In genomic region chr9:116223926-116224325, GRCh38 we compare ENCODE assay signal across 18 cellular contexts.
DNase-seq lines count a peak whose midpoint lies in the region; TF ChIP-seq lines count a peak whose summit lies in the region.
"Had no signal": no experiment of that assay in that cellular context is flagged by ENCODE, and none has a peak within 500 bp of the region (broad histone marks: within the 10 kb centered on the region; RNA-seq: fewer than 3 reads in every experiment).

No MANE protein-coding gene starts in this region.

- no peak overlapping the region for H3K4me2 ChIP-seq in smooth muscle cell

- H3K4me3 ChIP-seq in smooth muscle cell: no peak overlapping the region

- no peak overlapping the region for H2AFZ ChIP-seq in smooth muscle cell (ENCODE audit: low read depth)

- DNase-seq in ELF-1 (ENCODE audit: low read depth, low spot score) (peak; percentile 39), RPMI7951 (ENCODE audit: low read depth) (peak; percentile 41), brain pericyte (ENCODE audit: low read depth, low spot score) (peak; percentile 63), nephron progenitor cell (no peak), glutamatergic neuron (no peak), mesothelial cell of epicardium (ENCODE audit: low spot score in 2 of 2, unreplicated experiment in 2 of 2) (no peak), smooth muscle cell (lab: John Stamatoyannopoulos, UW; ENCODE audit: unreplicated experiment) (no peak)
- no peak for DNase-seq in T-helper 2 cell treated with Interferon-gamma antibody and Interleukin-4, amounts not matched to agents 5 μg/mL and 100 μg/mL, for 36 hours (ENCODE audit: low spot score)
- DNase-seq: CD8-positive, alpha-beta T cell; COR-L47; DMS153; DMS79 treated with DMSO at 0.1 percent for 48 hours; EL; GDM1; HCEC 1CT; HFFc6 had no signal

- no peak overlapping the region for H3K9ac ChIP-seq in smooth muscle cell (ENCODE audit: low read depth)

- H4K20me1 ChIP-seq in smooth muscle cell (ENCODE audit: low read depth): peaks cover 5% of the 10 kb centered on the region

- 88% methylated on average over 3 of the region's 3 CpGs for WGBS in smooth muscle cell (ENCODE audit: low lambda C conversion rate)

- H3K27ac ChIP-seq in smooth muscle cell (ENCODE audit: low read depth): no peak overlapping the region
- H3K27ac ChIP-seq: 22Rv1 had no signal

- H3F3A ChIP-seq in smooth muscle cell (ENCODE audit: low read depth): peaks cover 2% of the 10 kb centered on the region

- H3K9me3 ChIP-seq in smooth muscle cell (replicated peaks; ENCODE audit: low read depth): no peaks in the 10 kb centered on the region

- H3K4me1 Mint-ChIP-seq in nephron progenitor cell (peaks cover 31% of the 10 kb centered on the region), glutamatergic neuron (ENCODE audit: low read depth, unreplicated experiment) (no peaks in the 10 kb centered on the region), mesothelial cell of epicardium (peaks cover 5% of the 10 kb centered on the region)
- H3K4me1 Mint-ChIP-seq in T-helper 2 cell treated with Interferon-gamma antibody and Interleukin-4, amounts not matched to agents 5 μg/mL and 100 μg/mL, for 36 hours (ENCODE audit: low read depth): no peaks in the 10 kb centered on the region
- H3K4me1 Mint-ChIP-seq: CD14-positive monocyte had no signal

- no peaks in the 10 kb centered on the region for H3K27me3 ChIP-seq in smooth muscle cell (ENCODE audit: low read depth)

- H3K4me3 Mint-ChIP-seq in nephron progenitor cell (peak overlapping the region; percentile 17), glutamatergic neuron (ENCODE audit: unreplicated experiment) (no peak overlapping the region), mesothelial cell of epicardium (no peak overlapping the region)
- H3K4me3 Mint-ChIP-seq in T-helper 2 cell treated with Interferon-gamma antibody and Interleukin-4, amounts not matched to agents 5 μg/mL and 100 μg/mL, for 36 hours: no peak overlapping the region
- H3K4me3 Mint-ChIP-seq: CD14-positive monocyte; CD8-positive, alpha-beta T cell; HFFc6 had no signal

- H3K36me3 ChIP-seq in smooth muscle cell (ENCODE audit: low read depth): peaks cover 47% of the 10 kb centered on the region

- no peaks in the 10 kb centered on the region for H3K4me1 ChIP-seq in smooth muscle cell (ENCODE audit: low read depth)

- H3K27me3 Mint-ChIP-seq in nephron progenitor cell (ENCODE audit: low read depth, poor library complexity): peaks cover 3% of the 10 kb centered on the region
- peaks cover 3% of the 10 kb centered on the region for H3K27me3 Mint-ChIP-seq in glutamatergic neuron (ENCODE audit: unreplicated experiment)
- H3K27me3 Mint-ChIP-seq in mesothelial cell of epicardium (ENCODE audit: low read depth): no peaks in the 10 kb centered on the region
- no peaks in the 10 kb centered on the region for H3K27me3 Mint-ChIP-seq in T-helper 2 cell treated with Interferon-gamma antibody and Interleukin-4, amounts not matched to agents 5 μg/mL and 100 μg/mL, for 36 hours (ENCODE audit: low read depth)

- peak overlapping the region; percentile 6 for H3K27ac Mint-ChIP-seq in nephron progenitor cell
- H3K27ac Mint-ChIP-seq in glutamatergic neuron (ENCODE audit: unreplicated experiment): no peak overlapping the region
- H3K27ac Mint-ChIP-seq in mesothelial cell of epicardium: no peak overlapping the region
- H3K27ac Mint-ChIP-seq in T-helper 2 cell treated with Interferon-gamma antibody and Interleukin-4, amounts not matched to agents 5 μg/mL and 100 μg/mL, for 36 hours: no peak overlapping the region
- H3K27ac Mint-ChIP-seq: CD8-positive, alpha-beta T cell; HFFc6 had no signal

- no peaks in the 10 kb centered on the region for H3K79me2 ChIP-seq in smooth muscle cell (ENCODE audit: low read depth)

- H3K9me3 Mint-ChIP-seq in nephron progenitor cell (no peaks in the 10 kb centered on the region), glutamatergic neuron (ENCODE audit: unreplicated experiment) (peaks cover 3% of the 10 kb centered on the region), mesothelial cell of epicardium (no peaks in the 10 kb centered on the region)
- no peaks in the 10 kb centered on the region for H3K9me3 Mint-ChIP-seq in T-helper 2 cell treated with Interferon-gamma antibody and Interleukin-4, amounts not matched to agents 5 μg/mL and 100 μg/mL, for 36 hours
- H3K9me3 Mint-ChIP-seq: HFFc6 had no signal

- H3K36me3 Mint-ChIP-seq in nephron progenitor cell (ENCODE audit: low read depth): peaks cover 12% of the 10 kb centered on the region
- H3K36me3 Mint-ChIP-seq in glutamatergic neuron (ENCODE audit: unreplicated experiment): no peaks in the 10 kb centered on the region
- no peaks in the 10 kb centered on the region for H3K36me3 Mint-ChIP-seq in mesothelial cell of epicardium
- H3K36me3 Mint-ChIP-seq in T-helper 2 cell treated with Interferon-gamma antibody and Interleukin-4, amounts not matched to agents 5 μg/mL and 100 μg/mL, for 36 hours (ENCODE audit: low read depth): no peaks in the 10 kb centered on the region
- H3K36me3 Mint-ChIP-seq: CD14-positive monocyte; CD8-positive, alpha-beta T cell had no signal

- TF ChIP-seq CTCF in nephron progenitor cell (IDR thresholded peaks at IDR 0.05) (no peak), glutamatergic neuron (IDR thresholded peaks at IDR 0.05; ENCODE audit: partially characterized antibody, unreplicated experiment) (no peak), mesothelial cell of epicardium (IDR thresholded peaks at IDR 0.05; ENCODE audit: unreplicated experiment) (no peak), smooth muscle cell (IDR thresholded peaks at IDR 0.05; ENCODE audit: borderline replicate concordance, insufficient read depth, poor library complexity, severe bottlenecking) (no peak)

Comparison
In these comparisons a context has a peak if more than half of its experiments do, and no peak if none do; other contexts are left out.
1. DNase-seq: peak in ELF-1 (single experiment), RPMI7951 (single experiment) and brain pericyte (single experiment); none in nephron progenitor cell (single experiment), glutamatergic neuron (single experiment), mesothelial cell of epicardium (0 of 2), T-helper 2 cell treated with Interferon-gamma antibody and Interleukin-4, amounts not matched to agents 5 μg/mL and 100 μg/mL, for 36 hours (single experiment) and smooth muscle cell (single experiment).